ENCODE assay signal across 24 cellular contexts in genomic region chr21:34565238-34565637, GRCh38. TPM values are rescaled to one million over a fixed set of nuclear protein-coding genes. Genes with fewer than 3 reads are reported as not detected.
A peak's percentile ranks its signal among the peaks of the same experiment; 100 is the strongest.
DNase-seq lines count a peak whose midpoint lies in the region; ATAC-seq and TF ChIP-seq lines count a peak whose summit lies in the region.
"Had no signal": no experiment of that assay in that cellular context is flagged by ENCODE, and none has a peak within 500 bp of the region (broad histone marks: within the 10 kb centered on the region; RNA-seq: fewer than 3 reads in every experiment).

No MANE protein-coding gene starts in this region.

- H3K27me3 ChIP-seq in heart left ventricle (no peaks in the 10 kb centered on the region), right cardiac atrium (ENCODE audit: control insufficient read depth, insufficient read depth) (no peaks in the 10 kb centered on the region)
- H3K27me3 ChIP-seq: MG63, SJCRH30 had no signal

- ATAC-seq in Right ventricle myocardium inferior: peak; percentile 83
- peak; percentile 65 to 90 (median 77) for ATAC-seq in heart left ventricle
- peak; percentile 58 to 67 for ATAC-seq in right cardiac atrium

- no peaks in the 10 kb centered on the region for H3K27me3 Mint-ChIP-seq in activated CD4-positive, alpha-beta T cell treated with anti-CD3 and anti-CD28 coated beads, Interleukin-2, amount 10 ng/mL, durations not matched to agents 7 days and 5 days

- CTCF ChIA-PET in activated CD4-positive, alpha-beta T cell treated with anti-CD3 and anti-CD28 coated beads, Interleukin-2, amount 10 ng/mL, durations not matched to agents 7 days and 5 days (lab: Charles Lee): no interaction called here

- H3K9me3 Mint-ChIP-seq in activated CD4-positive, alpha-beta T cell treated with anti-CD3 and anti-CD28 coated beads, Interleukin-2, amount 10 ng/mL, durations not matched to agents 7 days and 5 days: peaks cover 5% of the 10 kb centered on the region
- H3K9me3 Mint-ChIP-seq: CD8-positive, alpha-beta memory T cell had no signal

- POLR2A ChIA-PET in activated CD4-positive, alpha-beta T cell treated with anti-CD3 and anti-CD28 coated beads, Interleukin-2, amount 10 ng/mL, durations not matched to agents 7 days and 5 days (lab: Charles Lee): no interaction called here

- H3K4me1 ChIP-seq in heart left ventricle (peaks cover 0 to 39% (median 7%) of the 10 kb centered on the region in 12 donors), right cardiac atrium (ENCODE audit: control insufficient read depth, insufficient read depth, low read length) (peaks cover 2% of the 10 kb centered on the region)

- peak overlapping the region in 10 of 12 donors; percentile 1 to 77 (median 65) for H3K27ac ChIP-seq in heart left ventricle
- H3K27ac ChIP-seq in right cardiac atrium (ENCODE audit: low read length): peak overlapping the region; percentile 33
- H3K27ac ChIP-seq: 22Rv1, SJCRH30 had no signal

- peaks cover 1% of the 10 kb centered on the region for H3K36me3 Mint-ChIP-seq in activated CD4-positive, alpha-beta T cell treated with anti-CD3 and anti-CD28 coated beads, Interleukin-2, amount 10 ng/mL, durations not matched to agents 7 days and 5 days (ENCODE audit: low read depth)

- H3K4me3 ChIP-seq in heart left ventricle (no peak overlapping the region), right cardiac atrium (ENCODE audit: low read length) (no peak overlapping the region)
- H3K4me3 ChIP-seq: MG63, SJCRH30 had no signal

- intact Hi-C loops in Right ventricle myocardium inferior (cut with DNase I): loop anchor here (2.0 kb wide), 1 partner anchor 28 kb away; no protein-coding TSS in a partner anchor
- intact Hi-C loops in cardiac septum (cut with DNase I): no loop called here
- intact Hi-C loops in heart left ventricle (cut with DNase I): no loop called here
- intact Hi-C loops in right cardiac atrium (cut with DNase I): no loop called here

- TF ChIP-seq POLR2A in heart left ventricle (IDR thresholded peaks at IDR 0.05): no peak

- DNase-seq in Right ventricle myocardium inferior (ENCODE audit: missing footprints): no peak
- DNase-seq in cardiac septum (ENCODE audit: low spot score): no peak
- peak in 3 of 5 donors; percentile 37 to 61 (median 43) for DNase-seq in heart left ventricle
- no peak for DNase-seq in right cardiac atrium
- DNase-seq in ecto neural progenitor cell (ENCODE audit: low spot score): no peak
- no peak for DNase-seq in activated CD4-positive, alpha-beta T cell treated with anti-CD3 and anti-CD28 coated beads, Interleukin-2, amount 10 ng/mL, durations not matched to agents 7 days and 5 days
- DNase-seq in effector CD8-positive, alpha-beta T cell (lab: John Stamatoyannopoulos, UW): no peak
- DNase-seq: CD8-positive, alpha-beta memory T cell; DMS 273 treated with DMSO at 0.1 percent for 48 hours; DMS79; GF-D8; KBM-7; MG63; NCI-H1105 treated with DMSO at 0.1 percent for 48 hours; NCI-H146; NCI-H1930; NCI-H2107; NCI-H524; NCI-H774; SJCRH30 had no signal

- H3K36me3 ChIP-seq in heart left ventricle: no peaks in the 10 kb centered on the region
- H3K36me3 ChIP-seq: MG63, SJCRH30 had no signal

- no peaks in the 10 kb centered on the region for H3K9me3 ChIP-seq in heart left ventricle
- no peaks in the 10 kb centered on the region for H3K9me3 ChIP-seq in right cardiac atrium (ENCODE audit: control insufficient read depth, low read length)
- H3K9me3 ChIP-seq: MG63, SJCRH30 had no signal

- H3K27ac Mint-ChIP-seq in activated CD4-positive, alpha-beta T cell treated with anti-CD3 and anti-CD28 coated beads, Interleukin-2, amount 10 ng/mL, durations not matched to agents 7 days and 5 days: no peak overlapping the region
- H3K27ac Mint-ChIP-seq: B cell had no signal

- H3K4me1 Mint-ChIP-seq in activated CD4-positive, alpha-beta T cell treated with anti-CD3 and anti-CD28 coated beads, Interleukin-2, amount 10 ng/mL, durations not matched to agents 7 days and 5 days: no peaks in the 10 kb centered on the region

- TF ChIP-seq CTCF in heart left ventricle (IDR thresholded peaks at IDR 0.05): no peak

- 61 to 79% (median 64%) methylated on average over 4 of the region's 4 CpGs for WGBS in heart left ventricle, 4 donors
- WGBS in right cardiac atrium: 84% methylated on average over 4 of the region's 4 CpGs

- H3K4me3 Mint-ChIP-seq in activated CD4-positive, alpha-beta T cell treated with anti-CD3 and anti-CD28 coated beads, Interleukin-2, amount 10 ng/mL, durations not matched to agents 7 days and 5 days: no peak overlapping the region
- H3K4me3 Mint-ChIP-seq: B cell; CD14-positive monocyte; CD8-positive, alpha-beta memory T cell had no signal

RNA-seq across cellular contexts. Expression of gene RCAN1, which starts 49.7 kb away (rescaled TPM):
- total RNA-seq in Right ventricle myocardium inferior (36.5 TPM), cardiac septum (158 TPM), heart left ventricle (100 to 1,000 TPM in 1 of 9 donors, 10 to 100 TPM in 8; 33.7 to 102 (median 57.6) TPM), right cardiac atrium (10 to 100 TPM; 26.7 to 39.7 (median 30.7) TPM)
- polyA plus RNA-seq in heart left ventricle (10 to 100 TPM; 56.3 to 99.1 TPM), right cardiac atrium (32.4 TPM)
- 1 to 10 TPM; 8.0 to 8.2 TPM for total RNA-seq in activated CD4-positive, alpha-beta T cell treated with anti-CD3 and anti-CD28 coated beads, Interleukin-2, amount 10 ng/mL, durations not matched to agents 7 days and 5 days

RNA-seq across cellular contexts. Expression of gene KCNE1, which starts 53.2 kb away (rescaled TPM):
- total RNA-seq in Right ventricle myocardium inferior (5.5 TPM), cardiac septum (17.7 TPM), heart left ventricle (10 to 100 TPM in 2 of 9 donors, 1 to 10 TPM in 6, under 1 TPM in 1; 0.71 to 11.1 (median 5.6) TPM), right cardiac atrium (10 to 100 TPM in 2 of 4 donors, 1 to 10 TPM in 2; 3.6 to 11.4 (median 9.5) TPM)
- polyA plus RNA-seq in heart left ventricle (1 to 10 TPM; 1.7 to 4.3 TPM), right cardiac atrium (3.8 TPM)
- total RNA-seq in activated CD4-positive, alpha-beta T cell treated with anti-CD3 and anti-CD28 coated beads, Interleukin-2, amount 10 ng/mL, durations not matched to agents 7 days and 5 days: under 1 TPM; 0.19 to 0.27 TPM
- total RNA-seq: LHCN-M2 had no signal
- polyA plus RNA-seq: CD8-positive, alpha-beta memory T cell had no signal

Comparison
In these comparisons a context has a peak if more than half of its experiments do, and no peak if none do; other contexts are left out.
1. DNase-seq: peak in heart left ventricle (3 of 5); none in Right ventricle myocardium inferior (single experiment), cardiac septum (single experiment), right cardiac atrium (0 of 3), ecto neural progenitor cell (single experiment), activated CD4-positive, alpha-beta T cell treated with anti-CD3 and anti-CD28 coated beads, Interleukin-2, amount 10 ng/mL, durations not matched to agents 7 days and 5 days (single experiment) and effector CD8-positive, alpha-beta T cell (single experiment).
2. Peak in every context shown above with its lines, with median percentiles within 50 percentile points of each other: ATAC-seq.